8 cellular contexts compared by ENCODE assay signal in genomic region chr12:4268549-4269181, GRCh38. TPM values are rescaled to one million over a fixed set of nuclear protein-coding genes. Genes with fewer than 3 reads are reported as not detected.
DNase-seq lines count a peak whose midpoint lies in the region; ATAC-seq, FAIRE-seq and TF ChIP-seq lines count a peak whose summit lies in the region.

No MANE protein-coding gene starts in this region.

- no peak overlapping the region for H2BK5ac ChIP-seq in H1 (ENCODE audit: low read depth, low read length)

- H3K14ac ChIP-seq in H1 (ENCODE audit: insufficient read length), result no peak overlapping the region

- ATAC-seq in GM21737 (IDR thresholded peaks at IDR 0.05; ENCODE audit: unreplicated experiment), result no peak

- no peak overlapping the region for H2BK20ac ChIP-seq in H1 (ENCODE audit: low read length)

- TF ChIP-seq RAD21 in H1 (IDR thresholded peaks at IDR 0.05 in 1 of 2, conservative IDR thresholded peaks at IDR 0.05 in 1 of 2; ENCODE audit: low read depth in 2 of 2, low read length in 2 of 2), result no peak

- peak overlapping the region; percentile 77 to 99 for H3K4me2 ChIP-seq in H1 (ENCODE audit: insufficient read depth in 1 of 2, low read depth in 2 of 2, low read length in 2 of 2)

- peaks cover 4 to 20% (median 9%) of the 10 kb centered on the region in 4 experiments for H3K4me1 ChIP-seq in H1 (replicated peaks in 1 of 4; ENCODE audit: control insufficient read depth in 3 of 4, insufficient read depth in 4 of 4, low read length in 3 of 4)
- peaks cover 46% of the 10 kb centered on the region in 2 experiments for H3K4me1 ChIP-seq in neutrophil (ENCODE audit: control insufficient read depth in 1 of 2, insufficient read depth in 1 of 2, low read depth in 1 of 2, low read length in 1 of 2)

- TF ChIP-seq CTCF in HL-60 (IDR thresholded peaks at IDR 0.05; ENCODE audit: insufficient read depth, low read length) (no peak), H1 (IDR thresholded peaks at IDR 0.05; ENCODE audit: control extremely low read depth in 1 of 3, insufficient read depth in 1 of 3, low read depth in 1 of 3, low read length in 3 of 3) (no peak), neutrophil (IDR thresholded peaks at IDR 0.05) (no peak)

- peak overlapping the region; percentile 43 for H3K4me3 ChIP-seq in HL-60 (replicated peaks; ENCODE audit: insufficient read depth, low read length)
- H3K4me3 ChIP-seq in H1 (ENCODE audit: extremely low read depth in 1 of 4, insufficient read depth in 2 of 4, low read depth in 3 of 4, low read length in 4 of 4), result peak overlapping the region; percentile 69 to 97 (median 74)
- H3K4me3 ChIP-seq in neutrophil (ENCODE audit: low read depth in 1 of 2, low read length in 1 of 2), result peak overlapping the region; percentile 91 to 94

- 3% methylated on average over 26 of the region's 26 CpGs; no CpG with 5 or more reads in 1 of the 2 experiments for WGBS in H1 (ENCODE audit: extremely low coverage in 1 of 2, insufficient coverage in 1 of 2, insufficient read length in 1 of 2, insufficient replicate concordance in 2 of 2, low coverage in 1 of 2, low lambda C conversion rate in 2 of 2, missing lambda C conversion rate in 1 of 2), 2 experiments

- FAIRE-seq in H1 (lab: Jason Lieb, UNC), result no peak

- no peak overlapping the region for H2BK120ac ChIP-seq in H1 (replicated peaks; ENCODE audit: low read depth, low read length)

- H2AK5ac ChIP-seq in H1 (ENCODE audit: low read depth, low read length), result no peak overlapping the region

- POLR2A ChIA-PET in H1 (lab: Charles Lee; ENCODE audit: partially characterized antibody), result interaction anchor here (0.7 to 29.3 kb wide), 19 partner anchors 9 to 266 kb away, joined by 3 to 531 read pairs (median 4); no protein-coding TSS in a partner anchor

- H3K9ac ChIP-seq in H1 (replicated peaks in 1 of 4; ENCODE audit: extremely low read depth in 1 of 4, low read depth in 3 of 4, low read length in 3 of 4), result peak overlapping the region in 2 of 4 experiments; percentile 35 to 53; a peak in 2 of 7 replicates

- no peak overlapping the region for H3K56ac ChIP-seq in H1 (replicated peaks; ENCODE audit: insufficient read length, low read depth, low read length)

- no peak overlapping the region for H4K8ac ChIP-seq in H1 (ENCODE audit: extremely low read depth, insufficient read depth, low read length)

- no peak overlapping the region for H3K18ac ChIP-seq in H1 (ENCODE audit: extremely low read depth, low read length)

- no peak overlapping the region for H4K5ac ChIP-seq in H1 (ENCODE audit: insufficient read length, low read depth, low read length)

- DNase-seq in HL-60 (ENCODE audit: low read depth in 1 of 2, low spot score in 1 of 2) (no peak), H1 (ENCODE audit: low read depth in 1 of 2, low spot score in 2 of 2) (no peak), SHP77 treated with DMSO at 0.1 percent for 48 hours (lab: John Stamatoyannopoulos, UW) (no peak), NCI-H1694 (lab: John Stamatoyannopoulos, UW) (no peak), NCI-H2107 (lab: John Stamatoyannopoulos, UW) (no peak)
- DNase-seq in activated CD4-positive, alpha-beta T cell treated with anti-CD3 and anti-CD28 coated beads for 4 hours, result peak; percentile 51 to 63

- H3K9me3 ChIP-seq in H1 (ENCODE audit: insufficient read depth in 2 of 2, low read depth in 1 of 2, low read length in 1 of 2) (no peaks in the 10 kb centered on the region), neutrophil (no peaks in the 10 kb centered on the region)

- H4K91ac ChIP-seq in H1 (replicated peaks; ENCODE audit: insufficient read length, low read length), result peak overlapping the region; percentile 27

- H3K79me2 ChIP-seq in H1 (ENCODE audit: control insufficient read depth in 1 of 2, insufficient read depth in 2 of 2, low read length in 2 of 2), result peaks cover 0 to under 1% of the 10 kb centered on the region in 2 experiments; a peak in 1 of 4 replicates

- H3K4ac ChIP-seq in H1 (replicated peaks; ENCODE audit: insufficient read length, low read depth, low read length), result no peak overlapping the region

- H3K36me3 ChIP-seq in H1 (ENCODE audit: control insufficient read depth in 2 of 4, insufficient read depth in 4 of 4, low read length in 3 of 4), result no peaks in the 10 kb centered on the region
- no peaks in the 10 kb centered on the region for H3K36me3 ChIP-seq in neutrophil

- no peak for TF ChIP-seq EP300 in H1 (IDR thresholded peaks at IDR 0.05; ENCODE audit: borderline replicate concordance in 1 of 2, low read depth in 2 of 2, low read length in 2 of 2)

- H3K79me1 ChIP-seq in H1 (ENCODE audit: low read depth, low read length), result no peaks in the 10 kb centered on the region

- no peak overlapping the region for H3K23ac ChIP-seq in H1 (ENCODE audit: insufficient read length)

- no peak for TF ChIP-seq POLR2A in H1 (IDR thresholded peaks at IDR 0.05; ENCODE audit: control extremely low read depth in 1 of 2, low read depth in 2 of 2, low read length in 2 of 2)

- no peak overlapping the region for H2BK15ac ChIP-seq in H1 (ENCODE audit: low read length)

- H3K27ac ChIP-seq in HL-60 (replicated peaks) (no peak overlapping the region), H1 (ENCODE audit: low read depth, low read length) (no peak overlapping the region), neutrophil (peak overlapping the region; percentile 82)

- H3K27me3 ChIP-seq in HL-60 (ENCODE audit: insufficient read depth, poor library complexity, severe bottlenecking) (peaks cover 16% of the 10 kb centered on the region), H1 (replicated peaks in 1 of 4; ENCODE audit: control insufficient read depth in 3 of 4, extremely low read depth in 1 of 4, insufficient read depth in 3 of 4, low read length in 3 of 4) (peaks cover 3 to 45% (median 26%) of the 10 kb centered on the region in 4 experiments; a peak in 6 of 7 replicates), neutrophil (peaks cover 30% of the 10 kb centered on the region)

- H3K23me2 ChIP-seq in H1 (ENCODE audit: low read depth, low read length), result peaks cover 32% of the 10 kb centered on the region

- H2BK12ac ChIP-seq in H1 (ENCODE audit: low read depth, low read length), result no peak overlapping the region

- no peak overlapping the region for H2AFZ ChIP-seq in H1 (ENCODE audit: low read length)

- no peaks in the 10 kb centered on the region for H4K20me1 ChIP-seq in H1 (replicated peaks in 1 of 2; ENCODE audit: control insufficient read depth in 1 of 2, insufficient read depth in 2 of 2, low read length in 2 of 2)

- CTCF ChIA-PET in H1 (lab: Charles Lee; ENCODE audit: partially characterized antibody), result interaction anchor here (0.6 to 1.8 kb wide), 9 partner anchors 8 to 383 kb away, joined by 3 to 7 read pairs (median 4); no protein-coding TSS in a partner anchor

TF ChIP-seq in H1, 55 proteins besides CTCF, POLR2A, EP300 and RAD21:
- no peak for TF ChIP-seq SRF (IDR thresholded peaks at IDR 0.05; ENCODE audit: low read depth, low read length)
- peak; percentile 12; the same call in 1 of the 2 replicates for TF ChIP-seq BACH1 (IDR thresholded peaks at IDR 0.05; ENCODE audit: low read length)
- TF ChIP-seq CHD2 (IDR thresholded peaks at IDR 0.05; ENCODE audit: low read length), result 0 out of 2 replicates have a peak, but pooled peaks have one; percentile 2
- peak; percentile 55 for TF ChIP-seq EZH2 (IDR thresholded peaks at IDR 0.05; ENCODE audit: low read depth, low read length, severe bottlenecking)
- peak; percentile 63 for TF ChIP-seq SUZ12 (IDR thresholded peaks at IDR 0.05; ENCODE audit: low read length)
- TF ChIP-seq RNF2 (IDR thresholded peaks at IDR 0.05; ENCODE audit: borderline replicate concordance, low read depth, low read length, missing control alignments, poor library complexity, severe bottlenecking), result peak; percentile 77

RNA-seq across cellular contexts. Expression of gene CCND2, which starts 4.9 kb away (rescaled TPM):
- total RNA-seq in H1 (2021; fragmentation: NEBNext Ultra II Directional; extraction: Animal tissue kit (Norgen Biotek cat#: 25700)), result 217 and 223 TPM in 2 replicates
- 35.7 and 41.7 TPM in 2 replicates for polyA plus RNA-seq in H1 (2011; rRNA removed)
- 47.1 TPM for polyA plus RNA-seq in H1 (2011; cell fraction: cytosol; rRNA removed)
- polyA plus RNA-seq in H1 (2011; cell fraction: nucleus; rRNA removed), result 39.0 TPM
- polyA plus RNA-seq in H1 (2012, experiment 1 of 2), result 42.0 to 64.8 TPM (median 44.2 TPM) in 4 replicates
- 17.1 TPM for polyA plus RNA-seq in H1 (2012, experiment 2 of 2)
- polyA plus RNA-seq in H1 (2013, experiment 1 of 2), result 75.1 TPM
- polyA plus RNA-seq in H1 (2013, experiment 2 of 2), result 72.0 TPM
- polyA minus RNA-seq in H1 (2011; rRNA and poly(A)+ RNA removed), result 229 and 269 TPM in 2 replicates
- polyA minus RNA-seq in H1 (2011; cell fraction: cytosol; rRNA and poly(A)+ RNA removed), result 132 TPM
- polyA minus RNA-seq in H1 (2011; cell fraction: nucleus; rRNA and poly(A)+ RNA removed), result 91.3 TPM

RNA-seq across cellular contexts. Expression of gene TIGAR, which starts 52.3 kb away (rescaled TPM):
- total RNA-seq in H1 (2021; fragmentation: NEBNext Ultra II Directional; extraction: Animal tissue kit (Norgen Biotek cat#: 25700)), result 26.4 and 27.6 TPM in 2 replicates
- polyA plus RNA-seq in H1 (2011; rRNA removed), result 1.8 and 3.8 TPM in 2 replicates
- polyA plus RNA-seq in H1 (2011; cell fraction: cytosol; rRNA removed), result 5.3 TPM
- polyA plus RNA-seq in H1 (2011; cell fraction: nucleus; rRNA removed), result 2.1 TPM
- 11.4 to 17.3 TPM (median 14.4 TPM) in 4 replicates for polyA plus RNA-seq in H1 (2012, experiment 1 of 2)
- polyA plus RNA-seq in H1 (2012, experiment 2 of 2), result 1.1 TPM
- polyA plus RNA-seq in H1 (2013, experiment 1 of 2), result 8.7 TPM
- 9.3 TPM for polyA plus RNA-seq in H1 (2013, experiment 2 of 2)
- polyA minus RNA-seq in H1 (2011; rRNA and poly(A)+ RNA removed), result 2.4 TPM in 2 replicates
- polyA minus RNA-seq in H1 (2011; cell fraction: cytosol; rRNA and poly(A)+ RNA removed), result 2.1 TPM
- polyA minus RNA-seq in H1 (2011; cell fraction: nucleus; rRNA and poly(A)+ RNA removed), result 4.9 TPM

Comparison
In these comparisons a context has a peak if more than half of its experiments do, and no peak if none do; other contexts are left out.
1. DNase-seq: peak in activated CD4-positive, alpha-beta T cell treated with anti-CD3 and anti-CD28 coated beads for 4 hours (2 of 2); none in HL-60 (0 of 2), H1 (0 of 2), SHP77 treated with DMSO at 0.1 percent for 48 hours (single experiment), NCI-H1694 (single experiment) and NCI-H2107 (single experiment).
2. Peak in every context shown above with its lines, with median percentiles within 50 percentile points of each other: H3K4me3 ChIP-seq.